ENCODE assay signal across 11 cellular contexts in genomic region chr11:64224151-64224890, GRCh38. TPM values are rescaled to one million over a fixed set of nuclear protein-coding genes. Genes with fewer than 3 reads are reported as not detected.
DNase-seq lines count a peak whose midpoint lies in the region; ATAC-seq and TF ChIP-seq lines count a peak whose summit lies in the region.
"Had no signal": no experiment of that assay in that cellular context is flagged by ENCODE, and none has a peak within 500 bp of the region (broad histone marks: within the 10 kb centered on the region; RNA-seq: fewer than 3 reads in every experiment).

No MANE protein-coding gene starts in this region.

- H3K4me3 Mint-ChIP-seq in activated CD4-positive, alpha-beta T cell treated with anti-CD3 and anti-CD28 coated beads, Interleukin-2, amount 10 ng/mL, durations not matched to agents 7 days and 5 days: peak overlapping the region; percentile 86
- peak overlapping the region in 1 of 2 experiments; percentile 91; a peak in 2 of 5 replicates for H3K4me3 Mint-ChIP-seq in H9

- no peak overlapping the region for H3K56ac ChIP-seq in H9 (ENCODE audit: insufficient read length, low read depth, low read length)

- no peak overlapping the region for H2BK20ac ChIP-seq in H9 (ENCODE audit: low read depth, low read length, poor library complexity, severe bottlenecking)

- no peak overlapping the region for H2BK5ac ChIP-seq in H9 (ENCODE audit: insufficient read length, low read length)

- no peak for DNase-seq in activated CD4-positive, alpha-beta T cell treated with anti-CD3 and anti-CD28 coated beads, Interleukin-2, amount 10 ng/mL, durations not matched to agents 7 days and 5 days
- DNase-seq in activated CD4-positive, alpha-beta T cell treated with anti-CD3 and anti-CD28 coated beads, Interleukin-2, amount 50 U/mL, for 4 hours: no peak
- DNase-seq in SJCRH30 (no peak), epithelial cell of esophagus (ENCODE audit: low read depth) (peak; percentile 75), smooth muscle cell (lab: John Stamatoyannopoulos, UW; ENCODE audit: unreplicated experiment) (no peak), H9 (no peak)
- DNase-seq in activated CD4-positive, alpha-beta T cell treated with anti-CD3 and anti-CD28 coated beads for 1 hour: no peak
- DNase-seq: anterior cingulate cortex, hypothalamus had no signal

- 93% methylated on average over 17 of the region's 17 CpGs for WGBS in smooth muscle cell (ENCODE audit: low lambda C conversion rate)
- WGBS in H9 (ENCODE audit: extremely low coverage, insufficient read length, low lambda C conversion rate): no CpG with 5 or more reads among the region's 17 CpGs

- no peak overlapping the region for H2BK120ac ChIP-seq in H9 (ENCODE audit: low read depth, low read length, poor library complexity, severe bottlenecking)

- H3K27ac Mint-ChIP-seq in activated CD4-positive, alpha-beta T cell treated with anti-CD3 and anti-CD28 coated beads, Interleukin-2, amount 10 ng/mL, durations not matched to agents 7 days and 5 days: peak overlapping the region; percentile 90
- peak overlapping the region in 1 of 3 experiments; percentile 42; a peak in 1 of 7 replicates for H3K27ac Mint-ChIP-seq in H9

- no peaks in the 10 kb centered on the region for H4K20me1 ChIP-seq in smooth muscle cell (ENCODE audit: low read depth)
- no peaks in the 10 kb centered on the region for H4K20me1 ChIP-seq in H9 (ENCODE audit: control insufficient read depth, insufficient read depth, insufficient read length)

- H3K23ac ChIP-seq in H9 (ENCODE audit: insufficient read length, low read depth, low read length): no peak overlapping the region

- peaks cover 27% of the 10 kb centered on the region for H3K4me1 Mint-ChIP-seq in activated CD4-positive, alpha-beta T cell treated with anti-CD3 and anti-CD28 coated beads, Interleukin-2, amount 10 ng/mL, durations not matched to agents 7 days and 5 days
- peaks cover 15 to 17% of the 10 kb centered on the region in 2 experiments for H3K4me1 Mint-ChIP-seq in H9

- no peaks in the 10 kb centered on the region for H3K9me3 Mint-ChIP-seq in activated CD4-positive, alpha-beta T cell treated with anti-CD3 and anti-CD28 coated beads, Interleukin-2, amount 10 ng/mL, durations not matched to agents 7 days and 5 days
- no peaks in the 10 kb centered on the region for H3K9me3 Mint-ChIP-seq in H9

- no peak overlapping the region for H4K8ac ChIP-seq in H9 (replicated peaks; ENCODE audit: insufficient read length, low read depth, low read length)

- H3K23me2 ChIP-seq in H9 (ENCODE audit: insufficient read length, low read depth, low read length, poor library complexity, severe bottlenecking): peaks cover 15% of the 10 kb centered on the region

- H2BK12ac ChIP-seq in H9 (ENCODE audit: insufficient read length, low read depth, low read length): no peak overlapping the region

- peaks cover 7% of the 10 kb centered on the region for H3K36me3 Mint-ChIP-seq in activated CD4-positive, alpha-beta T cell treated with anti-CD3 and anti-CD28 coated beads, Interleukin-2, amount 10 ng/mL, durations not matched to agents 7 days and 5 days (ENCODE audit: low read depth)
- peaks cover 0 to 16% (median 14%) of the 10 kb centered on the region in 3 experiments; a peak in 4 of 7 replicates for H3K36me3 Mint-ChIP-seq in H9 (ENCODE audit: insufficient read depth in 1 of 3, low read depth in 3 of 3)

- no peak overlapping the region for H3K4ac ChIP-seq in H9 (ENCODE audit: low read depth, low read length)

- H3K9ac ChIP-seq in smooth muscle cell (ENCODE audit: low read depth): no peak overlapping the region
- no peak overlapping the region for H3K9ac ChIP-seq in H9 (ENCODE audit: extremely low read depth, insufficient read length, low read length)

- H3K27me3 ChIP-seq in SJCRH30 (no peaks in the 10 kb centered on the region), smooth muscle cell (ENCODE audit: low read depth) (no peaks in the 10 kb centered on the region), H9 (ENCODE audit: insufficient read depth, low read length) (no peaks in the 10 kb centered on the region)

- TF ChIP-seq CTCF in epithelial cell of esophagus (IDR thresholded peaks at IDR 0.05; ENCODE audit: insufficient read depth, low read depth, low read length, missing control alignments) (no peak), smooth muscle cell (IDR thresholded peaks at IDR 0.05; ENCODE audit: borderline replicate concordance, insufficient read depth, poor library complexity, severe bottlenecking) (no peak), H9 (conservative IDR thresholded peaks at IDR 0.05) (no peak)

- POLR2A ChIA-PET in activated CD4-positive, alpha-beta T cell treated with anti-CD3 and anti-CD28 coated beads, Interleukin-2, amount 10 ng/mL, durations not matched to agents 7 days and 5 days (lab: Charles Lee): interaction anchor here (0.8 to 1.0 kb wide), 2 partner anchors 11 to 18 kb away, joined by 3 to 4 read pairs; partner anchors contain the start of gene FERMT3

- no peaks in the 10 kb centered on the region for H3K27me3 Mint-ChIP-seq in activated CD4-positive, alpha-beta T cell treated with anti-CD3 and anti-CD28 coated beads, Interleukin-2, amount 10 ng/mL, durations not matched to agents 7 days and 5 days
- H3K27me3 Mint-ChIP-seq in H9 (ENCODE audit: low read depth): no peaks in the 10 kb centered on the region

- H3K14ac ChIP-seq in H9 (ENCODE audit: insufficient read depth, low read length): no peak overlapping the region; the same call in 1 of the 2 replicates

- no peaks in the 10 kb centered on the region for H3K79me1 ChIP-seq in H9 (ENCODE audit: insufficient read depth, low read depth, low read length, poor library complexity, severe bottlenecking)

- no peak overlapping the region for H2AK5ac ChIP-seq in H9 (ENCODE audit: insufficient read length, low read length)

- H2AFZ ChIP-seq in smooth muscle cell (ENCODE audit: low read depth): no peak overlapping the region
- H2AFZ ChIP-seq in H9 (ENCODE audit: low read length): no peak overlapping the region

- CTCF ChIA-PET in activated CD4-positive, alpha-beta T cell treated with anti-CD3 and anti-CD28 coated beads, Interleukin-2, amount 10 ng/mL, durations not matched to agents 7 days and 5 days (lab: Charles Lee): interaction anchor here (0.6 to 9.2 kb wide), 7 partner anchors 9 to 760 kb away, joined by 3 to 94 read pairs (median 5); partner anchors contain the start of genes FERMT3 and FKBP2

- H3F3A ChIP-seq in smooth muscle cell (ENCODE audit: low read depth): no peaks in the 10 kb centered on the region

- H4K5ac ChIP-seq in H9 (ENCODE audit: insufficient read length, low read depth, low read length): no peak overlapping the region

- peak overlapping the region; percentile 69 for H3K4me3 ChIP-seq in SJCRH30
- H3K4me3 ChIP-seq in epithelial cell of esophagus (ENCODE audit: low read length): no peak overlapping the region
- no peak overlapping the region for H3K4me3 ChIP-seq in smooth muscle cell

- H3K18ac ChIP-seq in H9 (ENCODE audit: insufficient read length, low read depth, low read length): no peak overlapping the region

- no peak overlapping the region for H3T11ph ChIP-seq in H9 (ENCODE audit: low read length)

- H3K36me3 ChIP-seq in SJCRH30 (no peaks in the 10 kb centered on the region; the same call in 1 of the 2 replicates), smooth muscle cell (ENCODE audit: low read depth) (no peaks in the 10 kb centered on the region)
- H3K36me3 ChIP-seq: prostate gland had no signal

- peaks cover 6% of the 10 kb centered on the region for H3K4me1 ChIP-seq in SJCRH30
- peaks cover 10% of the 10 kb centered on the region for H3K4me1 ChIP-seq in smooth muscle cell (ENCODE audit: low read depth)
- H3K4me1 ChIP-seq in H9 (ENCODE audit: insufficient read depth, low read length): no peaks in the 10 kb centered on the region

- peak overlapping the region; percentile 97 for H3K4me2 ChIP-seq in smooth muscle cell
- H3K4me2 ChIP-seq in H9 (ENCODE audit: insufficient read depth, insufficient read length, low read length): no peak overlapping the region

- no peak for ATAC-seq in HG03442 (IDR thresholded peaks at IDR 0.05; ENCODE audit: unreplicated experiment)

- H3K9me3 ChIP-seq in SJCRH30 (replicated peaks) (no peaks in the 10 kb centered on the region), smooth muscle cell (replicated peaks; ENCODE audit: low read depth) (no peaks in the 10 kb centered on the region), H9 (ENCODE audit: control insufficient read depth, low read depth, low read length) (no peaks in the 10 kb centered on the region)
- H3K9me3 ChIP-seq: prostate gland had no signal

- no peak overlapping the region for H4K91ac ChIP-seq in H9 (ENCODE audit: insufficient read length, low read depth, low read length)

- H3K27ac ChIP-seq in SJCRH30: no peak overlapping the region; the same call in 1 of the 2 replicates
- no peak overlapping the region for H3K27ac ChIP-seq in smooth muscle cell (ENCODE audit: low read depth)
- no peak overlapping the region for H3K27ac ChIP-seq in H9 (ENCODE audit: insufficient read length, low read depth, low read length)

- H2BK15ac ChIP-seq in H9 (ENCODE audit: low read depth, low read length): no peak overlapping the region

- H3K79me2 ChIP-seq in smooth muscle cell (ENCODE audit: low read depth): peaks cover 16% of the 10 kb centered on the region
- no peaks in the 10 kb centered on the region for H3K79me2 ChIP-seq in H9 (ENCODE audit: insufficient read depth, low read length)

RNA-seq across cellular contexts. Expression of gene TRPT1, which starts 1.7 kb away (rescaled TPM):
- total RNA-seq in activated CD4-positive, alpha-beta T cell treated with anti-CD3 and anti-CD28 coated beads, Interleukin-2, amount 10 ng/mL, durations not matched to agents 7 days and 5 days: 10 to 100 TPM; 20.0 to 26.5 TPM
- 18.6 and 24.9 TPM in 2 replicates for total RNA-seq in SJCRH30 (2014; rRNA removed; shearing (Covaris generic))
- total RNA-seq in smooth muscle cell: 52.6 and 66.1 TPM in 2 replicates
- polyA plus RNA-seq in smooth muscle cell: 65.6 and 78.5 TPM in 2 replicates
- 31.5 and 33.6 TPM in 2 replicates for total RNA-seq in H9 (2021)

RNA-seq across cellular contexts. Expression of gene NUDT22, which starts 1.8 kb away (rescaled TPM):
- 10 to 100 TPM; 70.2 to 82.1 TPM for total RNA-seq in activated CD4-positive, alpha-beta T cell treated with anti-CD3 and anti-CD28 coated beads, Interleukin-2, amount 10 ng/mL, durations not matched to agents 7 days and 5 days
- 20.7 and 21.1 TPM in 2 replicates for total RNA-seq in SJCRH30 (2014; rRNA removed; shearing (Covaris generic))
- 50.6 and 51.5 TPM in 2 replicates for total RNA-seq in smooth muscle cell
- polyA plus RNA-seq in smooth muscle cell: 76.8 and 82.1 TPM in 2 replicates
- total RNA-seq in H9 (2021): 39.6 and 45.8 TPM in 2 replicates

RNA-seq across cellular contexts. Expression of gene DNAJC4, which starts 6.0 kb away (rescaled TPM):
- 10 to 100 TPM; 39.5 to 40.5 TPM for total RNA-seq in activated CD4-positive, alpha-beta T cell treated with anti-CD3 and anti-CD28 coated beads, Interleukin-2, amount 10 ng/mL, durations not matched to agents 7 days and 5 days
- total RNA-seq in SJCRH30 (2014; rRNA removed; shearing (Covaris generic)): 2.0 and 5.3 TPM in 2 replicates
- total RNA-seq in smooth muscle cell (14.5 and 14.7 TPM in 2 replicates), H9 (2021) (21.0 and 24.2 TPM in 2 replicates)
- 76.7 and 78.5 TPM in 2 replicates for polyA plus RNA-seq in smooth muscle cell

RNA-seq across cellular contexts. Expression of gene VEGFB, which starts 10.1 kb away (rescaled TPM):
- 10 to 100 TPM; 51.1 to 60.3 TPM for total RNA-seq in activated CD4-positive, alpha-beta T cell treated with anti-CD3 and anti-CD28 coated beads, Interleukin-2, amount 10 ng/mL, durations not matched to agents 7 days and 5 days
- 26.4 and 27.8 TPM in 2 replicates for total RNA-seq in SJCRH30 (2014; rRNA removed; shearing (Covaris generic))
- 20.0 and 27.9 TPM in 2 replicates for total RNA-seq in smooth muscle cell
- 94.4 and 96.5 TPM in 2 replicates for polyA plus RNA-seq in smooth muscle cell
- total RNA-seq in H9 (2021): 57.1 and 57.7 TPM in 2 replicates

RNA-seq across cellular contexts. Expression of gene FKBP2, which starts 16.6 kb away (rescaled TPM):
- 10 to 100 TPM; 21.9 to 24.8 TPM for total RNA-seq in activated CD4-positive, alpha-beta T cell treated with anti-CD3 and anti-CD28 coated beads, Interleukin-2, amount 10 ng/mL, durations not matched to agents 7 days and 5 days
- total RNA-seq in SJCRH30 (2014; rRNA removed; shearing (Covaris generic)): 53.1 and 53.5 TPM in 2 replicates
- 31.0 and 51.3 TPM in 2 replicates for total RNA-seq in smooth muscle cell
- 231 and 246 TPM in 2 replicates for polyA plus RNA-seq in smooth muscle cell
- 36.5 and 41.0 TPM in 2 replicates for total RNA-seq in H9 (2021)
